ENCODE assay signal across 10 cellular contexts in genomic region chr5:95712347-95712958, GRCh38. TPM values are rescaled to one million over a fixed set of nuclear protein-coding genes. Genes with fewer than 3 reads are reported as not detected.
DNase-seq lines count a peak whose midpoint lies in the region; ATAC-seq and TF ChIP-seq lines count a peak whose summit lies in the region.
"Had no signal": no experiment of that assay in that cellular context is flagged by ENCODE, and none has a peak within 500 bp of the region (broad histone marks: within the 10 kb centered on the region; RNA-seq: fewer than 3 reads in every experiment).

No MANE protein-coding gene starts in this region.

- no peaks in the 10 kb centered on the region for H3K27me3 ChIP-seq in prostate gland (replicated peaks; ENCODE audit: insufficient read depth)

- H3K27ac Mint-ChIP-seq in activated naive CD4-positive, alpha-beta T cell treated with anti-CD3 and anti-CD28 coated beads for 36 hours = no peak overlapping the region
- no peak overlapping the region for H3K27ac Mint-ChIP-seq in stimulated activated naive CD8-positive, alpha-beta T cell treated with anti-CD3 and anti-CD28 coated beads, Interleukin-15, amount 100 ng/mL, for 72 hours

- no peak overlapping the region for H3K4me3 Mint-ChIP-seq in activated naive CD4-positive, alpha-beta T cell treated with anti-CD3 and anti-CD28 coated beads for 36 hours
- no peak overlapping the region for H3K4me3 Mint-ChIP-seq in stimulated activated naive CD8-positive, alpha-beta T cell treated with anti-CD3 and anti-CD28 coated beads, Interleukin-15, amount 100 ng/mL, for 72 hours

- no peaks in the 10 kb centered on the region for H3K36me3 Mint-ChIP-seq in activated naive CD4-positive, alpha-beta T cell treated with anti-CD3 and anti-CD28 coated beads for 36 hours (ENCODE audit: low read depth)

- H3K4me1 ChIP-seq in prostate gland (replicated peaks) = no peaks in the 10 kb centered on the region

- DNase-seq in activated naive CD4-positive, alpha-beta T cell treated with anti-CD3 and anti-CD28 coated beads for 36 hours = peak; percentile 78
- no peak for DNase-seq in activated naive CD4-positive, alpha-beta T cell (lab: John Stamatoyannopoulos, UW)
- DNase-seq in RPMI7951 (ENCODE audit: low read depth) (peak; percentile 98), fibroblast of the aortic adventitia (ENCODE audit: low read depth) (peak; percentile 86), NCI-H345 treated with DMSO at 0.1 percent for 48 hours (lab: John Stamatoyannopoulos, UW; ENCODE audit: unreplicated experiment) (no peak), prostate gland (ENCODE audit: low spot score) (no peak)
- peak in 1 of 2 donors; percentile 48 for DNase-seq in stimulated activated naive CD8-positive, alpha-beta T cell treated with anti-CD3 and anti-CD28 coated beads, Interleukin-15, amount 100 ng/mL, for 72 hours
- DNase-seq: GDM1, head of caudate nucleus had no signal

- peaks cover 30% of the 10 kb centered on the region for H3K4me1 Mint-ChIP-seq in activated naive CD4-positive, alpha-beta T cell treated with anti-CD3 and anti-CD28 coated beads for 36 hours (ENCODE audit: low read depth)
- peaks cover 11% of the 10 kb centered on the region for H3K4me1 Mint-ChIP-seq in stimulated activated naive CD8-positive, alpha-beta T cell treated with anti-CD3 and anti-CD28 coated beads, Interleukin-15, amount 100 ng/mL, for 72 hours

- WGBS in prostate gland = 67% methylated on average over 2 of the region's 2 CpGs

- peaks cover 6% of the 10 kb centered on the region for H3K27me3 Mint-ChIP-seq in activated naive CD4-positive, alpha-beta T cell treated with anti-CD3 and anti-CD28 coated beads for 36 hours (ENCODE audit: low read depth)
- no peaks in the 10 kb centered on the region for H3K27me3 Mint-ChIP-seq in stimulated activated naive CD8-positive, alpha-beta T cell treated with anti-CD3 and anti-CD28 coated beads, Interleukin-15, amount 100 ng/mL, for 72 hours

- H3K9me3 ChIP-seq in prostate gland = no peaks in the 10 kb centered on the region

- CTCF ChIA-PET in activated naive CD4-positive, alpha-beta T cell treated with anti-CD3 and anti-CD28 coated beads for 36 hours (lab: Charles Lee) = interaction anchor here (1.0 kb wide), 1 partner anchor 48 kb away, joined by 3 read pairs; no protein-coding TSS in a partner anchor

- ATAC-seq in stimulated activated naive CD8-positive, alpha-beta T cell treated with anti-CD3 and anti-CD28 coated beads, Interleukin-15, amount 100 ng/mL, for 72 hours = peak; percentile 77
- ATAC-seq in GM19452 (IDR thresholded peaks at IDR 0.05; ENCODE audit: unreplicated experiment) = no peak

- TF ChIP-seq POLR2A in prostate gland (IDR thresholded peaks at IDR 0.05) = no peak

- H3K27ac ChIP-seq in prostate gland = no peak overlapping the region

- H3K36me3 ChIP-seq in prostate gland = no peaks in the 10 kb centered on the region

- no peak overlapping the region for H3K4me3 ChIP-seq in fibroblast of the aortic adventitia (ENCODE audit: low read depth, low read length)
- no peak overlapping the region for H3K4me3 ChIP-seq in prostate gland

- H3K9me3 Mint-ChIP-seq in activated naive CD4-positive, alpha-beta T cell treated with anti-CD3 and anti-CD28 coated beads for 36 hours = no peaks in the 10 kb centered on the region
- no peaks in the 10 kb centered on the region for H3K9me3 Mint-ChIP-seq in stimulated activated naive CD8-positive, alpha-beta T cell treated with anti-CD3 and anti-CD28 coated beads, Interleukin-15, amount 100 ng/mL, for 72 hours

- TF ChIP-seq CTCF in fibroblast of the aortic adventitia (IDR thresholded peaks at IDR 0.05; ENCODE audit: insufficient read depth, low read length) (no peak), prostate gland (IDR thresholded peaks at IDR 0.05) (no peak)

- intact Hi-C loops in activated naive CD4-positive, alpha-beta T cell treated with anti-CD3 and anti-CD28 coated beads for 36 hours (cut with micrococcal nuclease) = loop anchor here (1.0 to 10.0 kb wide), 4 partner anchors 16 to 628 kb away; no protein-coding TSS in a partner anchor
- intact Hi-C loops in prostate gland (cut with DNase I) = no loop called here

RNA-seq across cellular contexts. Expression of gene RHOBTB3, which starts 18.7 kb away (rescaled TPM):
- total RNA-seq in activated naive CD4-positive, alpha-beta T cell treated with anti-CD3 and anti-CD28 coated beads for 36 hours = 1 to 10 TPM; 1.5 to 2.4 TPM
- total RNA-seq in RPMI7951 (2014; rRNA removed; shearing (Covaris generic)) = 64.2 and 70.2 TPM in 2 replicates
- total RNA-seq in fibroblast of the aortic adventitia (ENCODE audit: low replicate concordance) (82.2 and 86.9 TPM in 2 replicates), prostate gland (100 to 1,000 TPM in 1 of 2 donors, 10 to 100 TPM in 1; 87.3 to 134 TPM)

RNA-seq across cellular contexts. Expression of gene SPATA9, which starts 29.7 kb away (rescaled TPM):
- not detected for total RNA-seq in activated naive CD4-positive, alpha-beta T cell treated with anti-CD3 and anti-CD28 coated beads for 36 hours
- 0.36 TPM in 1 of 2 replicates, not detected in the other for total RNA-seq in RPMI7951 (2014; rRNA removed; shearing (Covaris generic))
- total RNA-seq in fibroblast of the aortic adventitia (ENCODE audit: low replicate concordance) (0.54 TPM in 1 of 2 replicates, not detected in the other), prostate gland (1 to 10 TPM in 1 of 2 donors, not detected in 1; 2.3 TPM)

Comparison
In these comparisons a context has a peak if more than half of its experiments do, and no peak if none do; other contexts are left out.
1. DNase-seq: peak in activated naive CD4-positive, alpha-beta T cell treated with anti-CD3 and anti-CD28 coated beads for 36 hours (single experiment), RPMI7951 (single experiment) and fibroblast of the aortic adventitia (single experiment); none in activated naive CD4-positive, alpha-beta T cell (0 of 4), NCI-H345 treated with DMSO at 0.1 percent for 48 hours (single experiment) and prostate gland (single experiment).
2. RNA of gene RHOBTB3, which starts 18.7 kb away (total RNA-seq): 87.3 to 134 TPM in prostate gland, 82.2 to 86.9 TPM in fibroblast of the aortic adventitia and 64.2 to 70.2 TPM in RPMI7951; 1.5 to 2.4 TPM in activated naive CD4-positive, alpha-beta T cell treated with anti-CD3 and anti-CD28 coated beads for 36 hours; every median in the first group is over 10 times any median in the second.